8 cellular contexts compared by ENCODE assay signal in genomic region chr1:116485071-116485735, GRCh38.
DNase-seq lines count a peak whose midpoint lies in the region; ATAC-seq, FAIRE-seq and TF ChIP-seq lines count a peak whose summit lies in the region.

No MANE protein-coding gene starts in this region.

- intact Hi-C loops in activated T-helper 2 cell treated with anti-CD3 and anti-CD28 coated beads, Interferon-gamma antibody, Interleukin-2, Interleukin-4, amounts not matched to agents 10 μg/mL and 5 μg/mL and 100 μg/mL, durations not matched to agents 14 hours and 24 hours and 36 hours (cut with micrococcal nuclease): loop anchor here (1.0 kb wide), 4 partner anchors 14 to 346 kb away; no protein-coding TSS in a partner anchor
- intact Hi-C loops in thyroid gland (cut with DNase I): loop anchor here (5.0 kb wide), 2 partner anchors 113 to 333 kb away; partner anchors contain the start of gene ATP1A1

- H3K27ac Mint-ChIP-seq in GM23338: no peak overlapping the region
- H3K27ac Mint-ChIP-seq in activated T-helper 2 cell treated with anti-CD3 and anti-CD28 coated beads, Interferon-gamma antibody, Interleukin-2, Interleukin-4, amounts not matched to agents 10 μg/mL and 5 μg/mL and 100 μg/mL, durations not matched to agents 14 hours and 24 hours and 36 hours: no peak overlapping the region

- no peak for FAIRE-seq in frontal cortex (lab: Jason Lieb, UNC)

- peak overlapping the region; percentile 99 for H2AFZ ChIP-seq in GM23338

- H3K36me3 Mint-ChIP-seq in GM23338 (ENCODE audit: low read depth): no peaks in the 10 kb centered on the region
- no peaks in the 10 kb centered on the region for H3K36me3 Mint-ChIP-seq in activated T-helper 2 cell treated with anti-CD3 and anti-CD28 coated beads, Interferon-gamma antibody, Interleukin-2, Interleukin-4, amounts not matched to agents 10 μg/mL and 5 μg/mL and 100 μg/mL, durations not matched to agents 14 hours and 24 hours and 36 hours (ENCODE audit: low read depth)

- ATAC-seq in GM23338 (peak; percentile 98), omental fat pad (ENCODE audit: low FRiP score) (peak; percentile 85)

- POLR2A ChIA-PET in RWPE1 (lab: Yijun Ruan, JAX; ENCODE audit: low non-redundant PET): interaction anchor here (1.0 kb wide), 1 partner anchor 109 kb away, joined by 3 read pairs; no protein-coding TSS in a partner anchor

- no peaks in the 10 kb centered on the region for H3K9me3 Mint-ChIP-seq in GM23338
- no peaks in the 10 kb centered on the region for H3K9me3 Mint-ChIP-seq in activated T-helper 2 cell treated with anti-CD3 and anti-CD28 coated beads, Interferon-gamma antibody, Interleukin-2, Interleukin-4, amounts not matched to agents 10 μg/mL and 5 μg/mL and 100 μg/mL, durations not matched to agents 14 hours and 24 hours and 36 hours

- DNase-seq in Daoy (ENCODE audit: low read depth) (peak; percentile 92), GM23338 (ENCODE audit: low spot score) (peak; percentile 96), RWPE1 (ENCODE audit: low spot score) (peak; percentile 71), frontal cortex (ENCODE audit: low spot score in 2 of 2) (peak; percentile 46 to 78), omental fat pad (ENCODE audit: low spot score) (peak; percentile 94), thyroid gland (peak; percentile 87 to 92)
- DNase-seq in activated T-helper 2 cell treated with anti-CD3 and anti-CD28 coated beads, Interferon-gamma antibody, Interleukin-2, Interleukin-4, amounts not matched to agents 10 μg/mL and 5 μg/mL and 100 μg/mL, durations not matched to agents 14 hours and 24 hours and 36 hours (ENCODE audit: low spot score): peak; percentile 67

- H3K4me1 ChIP-seq in GM23338 (ENCODE audit: insufficient read depth): 0 out of 2 replicates have a peak, but pooled peaks cover 4% of the 10 kb centered on the region
- peaks cover 7 to 28% of the 10 kb centered on the region in 2 donors for H3K4me1 ChIP-seq in thyroid gland

- H3K4me3 Mint-ChIP-seq in GM23338: no peak overlapping the region
- H3K4me3 Mint-ChIP-seq in activated T-helper 2 cell treated with anti-CD3 and anti-CD28 coated beads, Interferon-gamma antibody, Interleukin-2, Interleukin-4, amounts not matched to agents 10 μg/mL and 5 μg/mL and 100 μg/mL, durations not matched to agents 14 hours and 24 hours and 36 hours (ENCODE audit: low read depth): no peak overlapping the region

- H3K4me1 Mint-ChIP-seq in GM23338: no peaks in the 10 kb centered on the region
- H3K4me1 Mint-ChIP-seq in activated T-helper 2 cell treated with anti-CD3 and anti-CD28 coated beads, Interferon-gamma antibody, Interleukin-2, Interleukin-4, amounts not matched to agents 10 μg/mL and 5 μg/mL and 100 μg/mL, durations not matched to agents 14 hours and 24 hours and 36 hours (ENCODE audit: low read depth): peaks cover 11% of the 10 kb centered on the region

- 44 to 81% methylated on average over 2 to 6 of the region's 6 CpGs for WGBS in thyroid gland, 2 donors

- H3K27me3 ChIP-seq in GM23338 (ENCODE audit: insufficient read depth) (no peaks in the 10 kb centered on the region), thyroid gland (no peaks in the 10 kb centered on the region)

- H4K20me1 ChIP-seq in GM23338 (replicated peaks; ENCODE audit: insufficient read depth): no peaks in the 10 kb centered on the region

- H3K27me3 Mint-ChIP-seq in GM23338 (ENCODE audit: insufficient read depth, low read depth, poor library complexity): peaks cover 5% of the 10 kb centered on the region
- H3K27me3 Mint-ChIP-seq in activated T-helper 2 cell treated with anti-CD3 and anti-CD28 coated beads, Interferon-gamma antibody, Interleukin-2, Interleukin-4, amounts not matched to agents 10 μg/mL and 5 μg/mL and 100 μg/mL, durations not matched to agents 14 hours and 24 hours and 36 hours (ENCODE audit: low read depth): no peaks in the 10 kb centered on the region

- no peaks in the 10 kb centered on the region for H3K36me3 ChIP-seq in GM23338 (ENCODE audit: insufficient read depth)
- H3K36me3 ChIP-seq in thyroid gland: no peaks in the 10 kb centered on the region

- H3K4me2 ChIP-seq in GM23338: no peak overlapping the region

- no peaks in the 10 kb centered on the region for H3F3A ChIP-seq in GM23338 (replicated peaks; ENCODE audit: low read depth)

- TF ChIP-seq POLR2A in thyroid gland (IDR thresholded peaks at IDR 0.05): no peak

- no peak overlapping the region for H3K27ac ChIP-seq in GM23338 (ENCODE audit: low read depth)
- H3K27ac ChIP-seq in RWPE1: 0 out of 2 replicates have a peak overlapping the region, but pooled peaks have one; percentile 1
- no peak overlapping the region for H3K27ac ChIP-seq in thyroid gland

- H3K79me2 ChIP-seq in GM23338 (replicated peaks; ENCODE audit: insufficient read depth): no peaks in the 10 kb centered on the region

- no peak overlapping the region for H3K4me3 ChIP-seq in GM23338
- H3K4me3 ChIP-seq in thyroid gland (replicated peaks in 1 of 3): no peak overlapping the region

- TF ChIP-seq CTCF in GM23338 (conservative IDR thresholded peaks at IDR 0.05; ENCODE audit: low read depth in 2 of 2) (peak; percentile 94 to 96), LNCAP (IDR thresholded peaks at IDR 0.05) (peak; percentile 90), RWPE1 (conservative IDR thresholded peaks at IDR 0.05; ENCODE audit: low read depth) (peak; percentile 78), omental fat pad (IDR thresholded peaks at IDR 0.05) (peak in 1 of 3 donors; percentile 40), thyroid gland (IDR thresholded peaks at IDR 0.05) (peak; percentile 77 to 94 (median 91))

- H3K9me2 ChIP-seq in GM23338 (ENCODE audit: insufficient read depth): no peaks in the 10 kb centered on the region

- H3K9me3 ChIP-seq in thyroid gland: no peaks in the 10 kb centered on the region

- CTCF ChIA-PET in RWPE1 (lab: Yijun Ruan, JAX): interaction anchor here (0.5 to 7.3 kb wide), 27 partner anchors 9 to 770 kb away, joined by 3 to 91 read pairs (median 3); partner anchors contain the start of gene CD101

TF ChIP-seq in GM23338, 12 proteins besides CTCF, POLR2A, EP300 and RAD21 (continues in another document):
- TF ChIP-seq REST (IDR thresholded peaks at IDR 0.05; ENCODE audit: unreplicated experiment): no peak
- TF ChIP-seq ZNF114 (CRISPR knock-in tag; IDR thresholded peaks at IDR 0.05): 0 out of 2 replicates have a peak, but pooled peaks have one; percentile 21
